22 cellular contexts compared by ENCODE assay signal in the genomic region with DNA sequence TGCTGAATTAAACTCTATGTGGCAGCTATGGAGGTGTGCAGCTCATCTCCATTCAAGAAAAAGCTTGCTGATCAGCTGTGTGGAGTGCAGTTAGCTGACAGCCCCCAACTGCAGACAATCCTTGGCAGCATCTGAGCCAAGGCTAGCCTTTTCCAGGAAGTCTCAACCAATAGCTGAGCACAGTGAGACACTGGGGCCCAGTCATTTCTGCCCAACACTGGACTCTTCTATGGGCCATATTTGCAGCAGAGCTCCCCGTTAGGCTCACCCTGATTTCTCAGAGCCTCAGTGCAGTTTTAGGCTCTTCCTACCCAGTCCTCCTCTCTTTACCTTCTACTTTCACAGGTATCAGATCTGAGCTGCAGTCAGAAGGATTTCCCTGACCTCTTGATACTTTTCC. TPM values are rescaled to one million over a fixed set of nuclear protein-coding genes. Genes with fewer than 3 reads are reported as not detected.
DNase-seq lines count a peak whose midpoint lies in the region; ATAC-seq, FAIRE-seq and TF ChIP-seq lines count a peak whose summit lies in the region.
"Had no signal": no experiment of that assay in that cellular context is flagged by ENCODE, and none has a peak within 500 bp of the region (broad histone marks: within the 10 kb centered on the region; RNA-seq: fewer than 3 reads in every experiment).

No MANE protein-coding gene starts in this region.

- intact Hi-C loops in cardiac septum (cut with DNase I) = loop anchor here (5.0 kb wide), 2 partner anchors 50 to 385 kb away; no protein-coding TSS in a partner anchor
- intact Hi-C loops in CD4-positive, alpha-beta T cell (cut with DNase I, micrococcal nuclease) = no loop called here
- intact Hi-C loops in naive thymus-derived CD4-positive, alpha-beta T cell (cut with micrococcal nuclease) = no loop called here

- peak overlapping the region; percentile 43; the same call in 1 of the 2 replicates for H2AFZ ChIP-seq in Loucy (ENCODE audit: low read length)
- H2AFZ ChIP-seq: GM23248 had no signal

- no peak for FAIRE-seq in urothelium cell line (lab: Jason Lieb, UNC)
- FAIRE-seq: G401.6, GM12892, H54 had no signal

- peaks cover 12% of the 10 kb centered on the region for H3K4me1 Mint-ChIP-seq in CD4-positive, alpha-beta T cell (ENCODE audit: low read depth)
- peaks cover 0 to 38% (median 16%) of the 10 kb centered on the region in 7 donors for H3K4me1 Mint-ChIP-seq in naive thymus-derived CD4-positive, alpha-beta T cell
- no peaks in the 10 kb centered on the region for H3K4me1 Mint-ChIP-seq in activated CD4-positive, alpha-beta memory T cell treated with anti-CD3 and anti-CD28 coated beads, Interleukin-2, amount 10 ng/mL, durations not matched to agents 7 days and 5 days
- H3K4me1 Mint-ChIP-seq: CD4-positive, CD25-positive, alpha-beta regulatory T cell had no signal

- H3K9me3 ChIP-seq in cardiac muscle cell (ENCODE audit: low read depth) (no peaks in the 10 kb centered on the region), Loucy (ENCODE audit: insufficient read depth, low read depth, low read length) (no peaks in the 10 kb centered on the region)
- H3K9me3 ChIP-seq in CD4-positive, alpha-beta T cell (ENCODE audit: control insufficient read depth, low read length) = no peaks in the 10 kb centered on the region
- no peaks in the 10 kb centered on the region for H3K9me3 ChIP-seq in naive thymus-derived CD4-positive, alpha-beta T cell (ENCODE audit: control insufficient read depth in 2 of 3, low read length in 3 of 3)

- no peaks in the 10 kb centered on the region for H4K20me1 ChIP-seq in Loucy (ENCODE audit: insufficient read depth, low read length, poor library complexity, severe bottlenecking)

- H3K27me3 ChIP-seq in cardiac muscle cell (no peaks in the 10 kb centered on the region), Loucy (ENCODE audit: insufficient read depth, low read length, poor library complexity, severe bottlenecking) (no peaks in the 10 kb centered on the region)
- no peaks in the 10 kb centered on the region for H3K27me3 ChIP-seq in CD4-positive, alpha-beta T cell (ENCODE audit: control insufficient read depth, insufficient read depth, low read length)
- H3K27me3 ChIP-seq in naive thymus-derived CD4-positive, alpha-beta T cell (ENCODE audit: control insufficient read depth in 2 of 2, insufficient read depth in 2 of 2, low read length in 2 of 2) = no peaks in the 10 kb centered on the region

- H3K27ac Mint-ChIP-seq in CD4-positive, alpha-beta T cell = peak overlapping the region; percentile 47
- H3K27ac Mint-ChIP-seq in naive thymus-derived CD4-positive, alpha-beta T cell = peak overlapping the region in 6 of 9 donors; percentile 22 to 84 (median 56)
- no peak overlapping the region for H3K27ac Mint-ChIP-seq in activated CD4-positive, alpha-beta memory T cell treated with anti-CD3 and anti-CD28 coated beads, Interleukin-2, amount 10 ng/mL, durations not matched to agents 7 days and 5 days
- H3K27ac Mint-ChIP-seq: CD4-positive, CD25-positive, alpha-beta regulatory T cell had no signal

- no peaks in the 10 kb centered on the region for H3K36me3 Mint-ChIP-seq in CD4-positive, alpha-beta T cell (ENCODE audit: low read depth)
- H3K36me3 Mint-ChIP-seq in naive thymus-derived CD4-positive, alpha-beta T cell = no peaks in the 10 kb centered on the region
- H3K36me3 Mint-ChIP-seq in activated CD4-positive, alpha-beta memory T cell treated with anti-CD3 and anti-CD28 coated beads, Interleukin-2, amount 10 ng/mL, durations not matched to agents 7 days and 5 days (ENCODE audit: low read depth) = no peaks in the 10 kb centered on the region
- H3K36me3 Mint-ChIP-seq: CD4-positive, CD25-positive, alpha-beta regulatory T cell had no signal

- H3K4me3 ChIP-seq in cardiac muscle cell (no peak overlapping the region), Loucy (ENCODE audit: low read length, poor library complexity, severe bottlenecking) (peak overlapping the region; percentile 13)
- H3K4me3 ChIP-seq in naive thymus-derived CD4-positive, alpha-beta T cell (ENCODE audit: low read length) = no peak overlapping the region
- H3K4me3 ChIP-seq: GM23248 had no signal

- H3K79me2 ChIP-seq in Loucy (ENCODE audit: insufficient read depth, low read length) = no peaks in the 10 kb centered on the region

- H3K9me3 Mint-ChIP-seq in CD4-positive, alpha-beta T cell = no peaks in the 10 kb centered on the region
- H3K9me3 Mint-ChIP-seq in naive thymus-derived CD4-positive, alpha-beta T cell = no peaks in the 10 kb centered on the region
- H3K9me3 Mint-ChIP-seq in activated CD4-positive, alpha-beta memory T cell treated with anti-CD3 and anti-CD28 coated beads, Interleukin-2, amount 10 ng/mL, durations not matched to agents 7 days and 5 days = no peaks in the 10 kb centered on the region

- H3K36me3 ChIP-seq in cardiac muscle cell (no peaks in the 10 kb centered on the region), Loucy (ENCODE audit: insufficient read depth, low read length) (no peaks in the 10 kb centered on the region)
- no peaks in the 10 kb centered on the region for H3K36me3 ChIP-seq in naive thymus-derived CD4-positive, alpha-beta T cell (ENCODE audit: control insufficient read depth in 2 of 3, insufficient read depth in 3 of 3, low read length in 3 of 3)

- CTCF ChIA-PET in CD4-positive, alpha-beta T cell (lab: Charles Lee) = interaction anchor here (0.6 kb wide), 1 partner anchor 10 kb away, joined by 5 read pairs; no protein-coding TSS in a partner anchor
- CTCF ChIA-PET in naive thymus-derived CD4-positive, alpha-beta T cell (lab: Charles Lee) = no interaction called here
- CTCF ChIA-PET in activated CD4-positive, alpha-beta memory T cell treated with anti-CD3 and anti-CD28 coated beads, Interleukin-2, amount 10 ng/mL, durations not matched to agents 7 days and 5 days (lab: Charles Lee) = no interaction called here

- no peaks in the 10 kb centered on the region for H3F3A ChIP-seq in Loucy (ENCODE audit: low read depth)

- H3K9me2 ChIP-seq in Loucy (replicated peaks; ENCODE audit: low read depth, low read length) = no peaks in the 10 kb centered on the region

- peak in 1 of 2 donors; percentile 11 for DNase-seq in cardiac muscle cell (ENCODE audit: low read depth in 1 of 2, low spot score in 1 of 2)
- DNase-seq in cardiac septum (ENCODE audit: low spot score) = no peak
- DNase-seq in CD4-positive, alpha-beta T cell = no peak
- DNase-seq in naive thymus-derived CD4-positive, alpha-beta T cell = peak in 1 of 9 donors; percentile 1
- DNase-seq in urothelium cell line (ENCODE audit: low spot score) = no peak
- DNase-seq in epidermal melanocyte (ENCODE audit: insufficient read length, low spot score) = no peak
- DNase-seq in activated CD4-positive, alpha-beta memory T cell treated with anti-CD3 and anti-CD28 coated beads, Interleukin-2, amount 10 ng/mL, durations not matched to agents 7 days and 5 days = no peak
- DNase-seq: Calu3; CD4-positive, CD25-positive, alpha-beta regulatory T cell; DMS 273 treated with DMSO at 0.1 percent for 48 hours; DMS79; EL; GM23248 had no signal

- H3K27me3 Mint-ChIP-seq in CD4-positive, alpha-beta T cell = no peaks in the 10 kb centered on the region
- no peaks in the 10 kb centered on the region for H3K27me3 Mint-ChIP-seq in naive thymus-derived CD4-positive, alpha-beta T cell
- no peaks in the 10 kb centered on the region for H3K27me3 Mint-ChIP-seq in activated CD4-positive, alpha-beta memory T cell treated with anti-CD3 and anti-CD28 coated beads, Interleukin-2, amount 10 ng/mL, durations not matched to agents 7 days and 5 days
- H3K27me3 Mint-ChIP-seq: CD4-positive, CD25-positive, alpha-beta regulatory T cell had no signal

- TF ChIP-seq CTCF in cardiac muscle cell (IDR thresholded peaks at IDR 0.05; ENCODE audit: low read depth, low read length) = no peak
- no peak for TF ChIP-seq CTCF in CD4-positive, alpha-beta T cell (IDR thresholded peaks at IDR 0.05)
- TF ChIP-seq CTCF in Loucy (conservative IDR thresholded peaks at IDR 0.05; ENCODE audit: low read length) = no peak

- H3K9ac ChIP-seq in Loucy (ENCODE audit: low read depth, low read length, poor library complexity, severe bottlenecking) = peak overlapping the region; percentile 43
- H3K9ac ChIP-seq: GM23248 had no signal

- peaks cover 35% of the 10 kb centered on the region for H3K4me1 ChIP-seq in cardiac muscle cell (ENCODE audit: low read depth)
- peaks cover 6% of the 10 kb centered on the region for H3K4me1 ChIP-seq in Loucy (ENCODE audit: insufficient read depth, low read length, poor library complexity, severe bottlenecking)
- H3K4me1 ChIP-seq in naive thymus-derived CD4-positive, alpha-beta T cell (ENCODE audit: control insufficient read depth in 2 of 2, insufficient read depth in 2 of 2, low read length in 2 of 2) = peaks cover 0 to 5% of the 10 kb centered on the region in 2 donors

- H3K27ac ChIP-seq in cardiac muscle cell = peak overlapping the region; percentile 87
- H3K27ac ChIP-seq in CD4-positive, alpha-beta T cell (ENCODE audit: low read depth, low read length) = no peak overlapping the region
- no peak overlapping the region for H3K27ac ChIP-seq in naive thymus-derived CD4-positive, alpha-beta T cell (ENCODE audit: low read depth, low read length)
- H3K27ac ChIP-seq: 22Rv1, GM23248, HL-60 had no signal

- POLR2A ChIA-PET in CD4-positive, alpha-beta T cell (lab: Charles Lee) = no interaction called here
- POLR2A ChIA-PET in naive thymus-derived CD4-positive, alpha-beta T cell (lab: Charles Lee) = interaction anchor here (0.7 kb wide), 1 partner anchor 604 kb away, joined by 3 read pairs; no protein-coding TSS in a partner anchor
- POLR2A ChIA-PET in activated CD4-positive, alpha-beta memory T cell treated with anti-CD3 and anti-CD28 coated beads, Interleukin-2, amount 10 ng/mL, durations not matched to agents 7 days and 5 days (lab: Charles Lee) = no interaction called here

- peak overlapping the region; percentile 42 for H3K4me2 ChIP-seq in Loucy (ENCODE audit: low read depth, low read length, poor library complexity, severe bottlenecking)

- no peak for ATAC-seq in CD4-positive, alpha-beta T cell (ENCODE audit: poor library complexity)
- ATAC-seq in naive thymus-derived CD4-positive, alpha-beta T cell = no peak
- ATAC-seq: HCT116 had no signal

- H3K4me3 Mint-ChIP-seq in CD4-positive, alpha-beta T cell = no peak overlapping the region
- peak overlapping the region in 2 of 10 donors; percentile 20 to 22 for H3K4me3 Mint-ChIP-seq in naive thymus-derived CD4-positive, alpha-beta T cell
- H3K4me3 Mint-ChIP-seq in activated CD4-positive, alpha-beta memory T cell treated with anti-CD3 and anti-CD28 coated beads, Interleukin-2, amount 10 ng/mL, durations not matched to agents 7 days and 5 days = no peak overlapping the region
- H3K4me3 Mint-ChIP-seq: CD4-positive, CD25-positive, alpha-beta regulatory T cell had no signal

RNA-seq across cellular contexts. Expression of a gene that starts 12.9 kb away (rescaled TPM):
- total RNA-seq in cardiac muscle cell (not detected in 2 replicates), cardiac septum (not detected)
- not detected in 2 replicates for polyA plus RNA-seq in cardiac muscle cell
- not detected for total RNA-seq in CD4-positive, alpha-beta T cell
- not detected for total RNA-seq in naive thymus-derived CD4-positive, alpha-beta T cell
- not detected for polyA plus RNA-seq in naive thymus-derived CD4-positive, alpha-beta T cell
- total RNA-seq in activated CD4-positive, alpha-beta memory T cell treated with anti-CD3 and anti-CD28 coated beads, Interleukin-2, amount 10 ng/mL, durations not matched to agents 7 days and 5 days = not detected
- total RNA-seq: A673; Calu3; CD4-positive, CD25-positive, alpha-beta regulatory T cell; GM23248 had no signal
- polyA plus RNA-seq: BJ; CD4-positive, CD25-positive, alpha-beta regulatory T cell; GM23248 had no signal
